ENCODE assay signal across 7 cellular contexts in genomic region chr3:85360742-85361387, GRCh38.
DNase-seq lines count a peak whose midpoint lies in the region; ATAC-seq and TF ChIP-seq lines count a peak whose summit lies in the region.

No MANE protein-coding gene starts in this region.

- H3K9me3 ChIP-seq in adrenal gland (replicated peaks in 1 of 3) (no peaks in the 10 kb centered on the region), tibial artery (no peaks in the 10 kb centered on the region)

- H3K27me3 ChIP-seq in adrenal gland = no peaks in the 10 kb centered on the region
- no peaks in the 10 kb centered on the region for H3K27me3 ChIP-seq in tibial artery

- intact Hi-C loops in adrenal gland (cut with DNase I) = no loop called here
- intact Hi-C loops in tibial artery (cut with DNase I; ENCODE audit: low total_unique reads) = no loop called here

- peak; percentile 76 for ATAC-seq in HG02642 (IDR thresholded peaks at IDR 0.05; ENCODE audit: poor library complexity, unreplicated experiment)

- TF ChIP-seq CTCF in GM12874 (IDR thresholded peaks at IDR 0.05; ENCODE audit: insufficient read depth, low read depth, low read length) = peak; percentile 42; the same call in 1 of the 2 replicates
- TF ChIP-seq CTCF in adrenal gland (IDR thresholded peaks at IDR 0.05) = peak; percentile 34 to 48 (median 43)
- TF ChIP-seq CTCF in tibial artery (IDR thresholded peaks at IDR 0.05) = no peak

- DNase-seq in NCI-H2081 treated with DMSO at 0.1 percent for 48 hours (lab: John Stamatoyannopoulos, UW) (peak; percentile 21), adrenal gland (peak; percentile 25 to 78 (median 41)), iris pigment epithelial cell (ENCODE audit: low read depth) (peak; percentile 38), ureter (ENCODE audit: low spot score) (peak; percentile 47), tibial artery (no peak)

- no peak for TF ChIP-seq POLR2A in adrenal gland (IDR thresholded peaks at IDR 0.05)

- H3K4me3 ChIP-seq in adrenal gland (no peak overlapping the region), tibial artery (no peak overlapping the region)

- H3K4me1 ChIP-seq in adrenal gland (replicated peaks in 1 of 2) (no peaks in the 10 kb centered on the region), tibial artery (no peaks in the 10 kb centered on the region)

- no peaks in the 10 kb centered on the region for H3K36me3 ChIP-seq in adrenal gland (replicated peaks in 1 of 2)
- no peaks in the 10 kb centered on the region for H3K36me3 ChIP-seq in tibial artery

- H3K27ac ChIP-seq in adrenal gland (no peak overlapping the region), tibial artery (no peak overlapping the region)

- 38 to 42% (median 38%) methylated on average over 6 of the region's 6 CpGs for WGBS in adrenal gland, 4 donors

Comparison
In these comparisons a context has a peak if more than half of its experiments do, and no peak if none do; other contexts are left out.
1. CTCF ChIP-seq: peak in GM12874 (single experiment) and adrenal gland (6 of 6); none in tibial artery (0 of 2).
2. DNase-seq: peak in NCI-H2081 treated with DMSO at 0.1 percent for 48 hours (single experiment), adrenal gland (7 of 7), iris pigment epithelial cell (single experiment) and ureter (single experiment); none in tibial artery (0 of 2).